1 cellular context compared by ENCODE assay signal in genomic region chr7:138510003-138510402, GRCh38.
TF ChIP-seq lines count a peak whose summit lies in the region.

No MANE protein-coding gene starts in this region.

TF ChIP-seq in SK-N-SH, 30 proteins besides CTCF, POLR2A, EP300 and RAD21:
- TF ChIP-seq RXRA (IDR thresholded peaks at IDR 0.05; ENCODE audit: borderline replicate concordance, low read depth) (no peak), POLR2AphosphoS5 (IDR thresholded peaks at IDR 0.05; ENCODE audit: low read depth, low read length) (no peak), YY1 (IDR thresholded peaks at IDR 0.05; ENCODE audit: low read depth) (no peak), IRF3 (IDR thresholded peaks at IDR 0.05; ENCODE audit: low read depth, low read length) (no peak), MAX (IDR thresholded peaks at IDR 0.05; ENCODE audit: low read depth) (no peak), ELF1 (IDR thresholded peaks at IDR 0.05) (no peak), USF1 (IDR thresholded peaks at IDR 0.05; ENCODE audit: borderline replicate concordance, low read depth) (no peak), GABPA (IDR thresholded peaks at IDR 0.05; ENCODE audit: low read depth) (no peak), TAF1 (IDR thresholded peaks at IDR 0.05; ENCODE audit: borderline replicate concordance, low read depth, low read length) (no peak), CHD2 (IDR thresholded peaks at IDR 0.05; ENCODE audit: low read length, partially characterized antibody) (no peak), ZBTB33 (IDR thresholded peaks at IDR 0.05; ENCODE audit: borderline replicate concordance, low read depth) (no peak), PBX3 (IDR thresholded peaks at IDR 0.05) (no peak), SIN3A (IDR thresholded peaks at IDR 0.05; ENCODE audit: borderline replicate concordance, low read depth, low read length) (no peak), EZH2phosphoT487 (IDR thresholded peaks at IDR 0.05; ENCODE audit: borderline replicate concordance, low read depth) (no peak), FOXJ3 (CRISPR knock-in tag; IDR thresholded peaks at IDR 0.05) (no peak), NRF1 (IDR thresholded peaks at IDR 0.05; ENCODE audit: low read depth, low read length) (no peak), JUND (IDR thresholded peaks at IDR 0.05) (no peak)
